In the genomic region with DNA sequence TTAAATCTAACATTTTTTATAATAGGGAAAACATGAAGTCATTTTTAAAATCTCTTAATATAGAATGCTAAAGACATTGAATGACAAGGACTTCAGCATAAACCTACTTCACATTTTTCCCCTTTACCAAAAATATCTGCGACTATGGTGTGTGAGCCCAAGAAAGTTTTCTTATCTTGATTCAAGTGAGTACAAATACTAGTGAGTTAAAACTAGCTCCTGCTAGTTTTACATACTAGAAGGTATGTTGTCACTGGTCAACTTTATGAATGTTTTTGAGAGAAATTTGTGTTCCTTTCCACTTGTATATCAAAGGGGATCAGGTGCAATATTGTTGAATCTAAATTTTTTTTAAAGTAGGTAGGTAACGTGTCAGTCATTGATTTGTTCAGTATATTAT, we compare ENCODE assay signal across 22 cellular contexts.
DNase-seq lines count a peak whose midpoint lies in the region; ATAC-seq, FAIRE-seq and TF ChIP-seq lines count a peak whose summit lies in the region.
"Had no signal": no experiment of that assay in that cellular context is flagged by ENCODE, and none has a peak within 500 bp of the region (broad histone marks: within the 10 kb centered on the region; RNA-seq: fewer than 3 reads in every experiment).

No MANE protein-coding gene starts in this region.

- H3K18ac ChIP-seq in H9 (ENCODE audit: insufficient read length, low read depth, low read length): no peak overlapping the region

- RAD21 ChIA-PET in GM12878 (lab: Charles Lee; ENCODE audit: unreplicated experiment): no interaction called here

- H3K79me2 ChIP-seq in H9 (ENCODE audit: insufficient read depth, low read length) (peaks cover 2% of the 10 kb centered on the region; the same call in 1 of the 2 replicates), Loucy (ENCODE audit: insufficient read depth, low read length) (0 out of 2 replicates have a peak, but pooled peaks cover 4% of the 10 kb centered on the region), GM12878 (ENCODE audit: control insufficient read depth, insufficient read depth, low read length) (no peaks in the 10 kb centered on the region; the same call in none of the 2 replicates)

- no peak overlapping the region for H4K91ac ChIP-seq in H9 (ENCODE audit: insufficient read length, low read depth, low read length)

- no peak overlapping the region for H3K56ac ChIP-seq in H9 (ENCODE audit: insufficient read length, low read depth, low read length)

- TF ChIP-seq RAD21 in GM12878 (IDR thresholded peaks at IDR 0.05; ENCODE audit: insufficient read depth, low read depth, low read length): no peak

- no peak overlapping the region for H2BK5ac ChIP-seq in H9 (ENCODE audit: insufficient read length, low read length)

- no peak overlapping the region for H3K4ac ChIP-seq in H9 (ENCODE audit: low read depth, low read length)

- SMC1A ChIA-PET in GM12878 (lab: Charles Lee; ENCODE audit: uncharacterized antibody, unreplicated experiment): interaction anchor here (1.0 to 1.4 kb wide), 2 partner anchors 75 to 77 kb away, joined by 3 to 4 read pairs; no protein-coding TSS in a partner anchor

- TF ChIP-seq POLR2A in GM12878 (IDR thresholded peaks at IDR 0.05; ENCODE audit: low read depth, low read length): no peak

- H3K14ac ChIP-seq in H9 (ENCODE audit: insufficient read depth, low read length): no peak overlapping the region

- no peaks in the 10 kb centered on the region for H3K4me1 ChIP-seq in H9 (ENCODE audit: insufficient read depth, low read length)
- H3K4me1 ChIP-seq in Loucy (ENCODE audit: insufficient read depth, low read length, poor library complexity, severe bottlenecking): peaks cover 16% of the 10 kb centered on the region
- peaks cover 9% of the 10 kb centered on the region; the same call in 1 of the 2 replicates for H3K4me1 ChIP-seq in GM12878 (ENCODE audit: control insufficient read depth, insufficient read depth, low read length)

- H3T11ph ChIP-seq in H9 (ENCODE audit: low read length): no peak overlapping the region

- H3K27ac ChIP-seq in H9 (ENCODE audit: insufficient read length, low read depth, low read length): no peak overlapping the region
- no peak overlapping the region for H3K27ac ChIP-seq in GM12878 (ENCODE audit: control insufficient read depth, insufficient read depth)
- no peak overlapping the region for H3K27ac ChIP-seq in coronary artery
- H3K27ac ChIP-seq: neutrophil, upper lobe of left lung had no signal

- no peaks in the 10 kb centered on the region for H3K23me2 ChIP-seq in H9 (ENCODE audit: insufficient read length, low read depth, low read length, poor library complexity, severe bottlenecking)

- peak; percentile 41 for FAIRE-seq in GM12878 (lab: Jason Lieb, UNC)
- FAIRE-seq: HTR-8/SVneo had no signal

- no peaks in the 10 kb centered on the region for H3F3A ChIP-seq in Loucy (ENCODE audit: low read depth)

- H3K23ac ChIP-seq in H9 (ENCODE audit: insufficient read length, low read depth, low read length): no peak overlapping the region

- DNase-seq in H9 (no peak), GM12878 (ENCODE audit: low read depth, low spot score) (no peak), neural crest cell (ENCODE audit: low read depth, low spot score) (no peak), SW480 (ENCODE audit: low spot score) (no peak), coronary artery (ENCODE audit: low spot score) (no peak)
- no peak for DNase-seq in stimulated activated naive CD4-positive, alpha-beta T cell treated with Interleukin-2 at 50 U/mL for 16 hours (lab: John Stamatoyannopoulos, UW)
- DNase-seq: activated CD4-positive, alpha-beta T cell treated with anti-CD3 and anti-CD28 coated beads, Interleukin-2, amount 10 ng/mL, durations not matched to agents 7 days and 5 days; aorta; central memory CD4-positive, alpha-beta T cell; DMS153; glutamatergic neuron; NCI-H1417 treated with DMSO at 0.1 percent for 48 hours; NCI-H510A treated with DMSO at 0.1 percent for 48 hours; RPMI8226; upper lobe of left lung had no signal

- intact Hi-C loops in GM12878 (cut with micrococcal nuclease; ENCODE audit: unreplicated experiment): loop anchor here (5.0 to 10.0 kb wide), 2 partner anchors 78 to 209 kb away; no protein-coding TSS in a partner anchor

- no peak for TF ChIP-seq EP300 in GM12878 (IDR thresholded peaks at IDR 0.05; ENCODE audit: borderline replicate concordance in 1 of 2, control insufficient read depth in 1 of 2, low read depth in 2 of 2, low read length in 2 of 2)

- no peak overlapping the region for H2BK15ac ChIP-seq in H9 (ENCODE audit: low read depth, low read length)

- no peak overlapping the region for H3K4me2 ChIP-seq in H9 (ENCODE audit: insufficient read depth, insufficient read length, low read length)
- peak overlapping the region; percentile 54 for H3K4me2 ChIP-seq in Loucy (ENCODE audit: low read depth, low read length, poor library complexity, severe bottlenecking)
- H3K4me2 ChIP-seq in GM12878 (ENCODE audit: control insufficient read depth, insufficient read depth): no peak overlapping the region

- in situ Hi-C loops in GM12878 (cut with MboI): no loop called here

- H3K9me3 ChIP-seq in H9 (ENCODE audit: control insufficient read depth, low read depth, low read length): no peaks in the 10 kb centered on the region
- no peaks in the 10 kb centered on the region for H3K9me3 ChIP-seq in Loucy (ENCODE audit: insufficient read depth, low read depth, low read length)
- H3K9me3 ChIP-seq in GM12878 (replicated peaks; ENCODE audit: control insufficient read depth, insufficient read depth, low read length): no peaks in the 10 kb centered on the region
- H3K9me3 ChIP-seq: neutrophil, upper lobe of left lung had no signal

- no peak overlapping the region; a peak in 1 of 5 replicates for H3K4me3 Mint-ChIP-seq in H9
- H3K4me3 Mint-ChIP-seq in neural crest cell: peak overlapping the region; percentile 66
- H3K4me3 Mint-ChIP-seq: activated CD4-positive, alpha-beta T cell treated with anti-CD3 and anti-CD28 coated beads, Interleukin-2, amount 10 ng/mL, durations not matched to agents 7 days and 5 days; activated naive CD4-positive, alpha-beta T cell treated with anti-CD3 and anti-CD28 coated beads, Interleukin-2, amount 50 U/mL, for 24 hours; activated T-helper 1 cell treated with anti-CD3 and anti-CD28 coated beads, Interleukin-12 subunit alpha, Interleukin-12 subunit beta, Interleukin-2, Interleukin-4 antibody, amounts not matched to agents 30 ng/mL and 10 ng/mL and 1 ng/mL, durations not matched to agents 14 hours and 24 hours and 36 hours had no signal

- H2BK120ac ChIP-seq in H9 (ENCODE audit: low read depth, low read length, poor library complexity, severe bottlenecking): no peak overlapping the region

- H3K79me1 ChIP-seq in H9 (ENCODE audit: insufficient read depth, low read depth, low read length, poor library complexity, severe bottlenecking): no peaks in the 10 kb centered on the region

- H3K9me3 Mint-ChIP-seq in H9 (no peaks in the 10 kb centered on the region), neural crest cell (no peaks in the 10 kb centered on the region)
- H3K9me3 Mint-ChIP-seq: activated CD4-positive, alpha-beta T cell treated with anti-CD3 and anti-CD28 coated beads, Interleukin-2, amount 10 ng/mL, durations not matched to agents 7 days and 5 days; activated naive CD4-positive, alpha-beta T cell treated with anti-CD3 and anti-CD28 coated beads, Interleukin-2, amount 50 U/mL, for 24 hours; activated T-helper 1 cell treated with anti-CD3 and anti-CD28 coated beads, Interleukin-12 subunit alpha, Interleukin-12 subunit beta, Interleukin-2, Interleukin-4 antibody, amounts not matched to agents 30 ng/mL and 10 ng/mL and 1 ng/mL, durations not matched to agents 14 hours and 24 hours and 36 hours had no signal

- H3K27me3 ChIP-seq in H9 (ENCODE audit: insufficient read depth, low read length) (no peaks in the 10 kb centered on the region), Loucy (ENCODE audit: insufficient read depth, low read length, poor library complexity, severe bottlenecking) (no peaks in the 10 kb centered on the region), GM12878 (replicated peaks in 1 of 2; ENCODE audit: control insufficient read depth in 2 of 2, insufficient read depth in 2 of 2, low read length in 1 of 2) (no peaks in the 10 kb centered on the region)
- H3K27me3 ChIP-seq: neutrophil, upper lobe of left lung had no signal

- H3K4me1 Mint-ChIP-seq in H9: peaks cover 30 to 45% of the 10 kb centered on the region in 2 experiments
- peaks cover 70% of the 10 kb centered on the region for H3K4me1 Mint-ChIP-seq in neural crest cell

- H3K27me3 Mint-ChIP-seq in H9 (ENCODE audit: low read depth) (no peaks in the 10 kb centered on the region), neural crest cell (ENCODE audit: low read depth) (no peaks in the 10 kb centered on the region)
- H3K27me3 Mint-ChIP-seq: activated CD4-positive, alpha-beta T cell treated with anti-CD3 and anti-CD28 coated beads, Interleukin-2, amount 10 ng/mL, durations not matched to agents 7 days and 5 days; activated naive CD4-positive, alpha-beta T cell treated with anti-CD3 and anti-CD28 coated beads, Interleukin-2, amount 50 U/mL, for 24 hours had no signal

- H3K9ac ChIP-seq in H9 (ENCODE audit: extremely low read depth, insufficient read length, low read length) (no peak overlapping the region), Loucy (ENCODE audit: low read depth, low read length, poor library complexity, severe bottlenecking) (no peak overlapping the region), GM12878 (ENCODE audit: control insufficient read depth, insufficient read depth, low read length) (no peak overlapping the region)

- H3K4me3 ChIP-seq in Loucy (ENCODE audit: low read length, poor library complexity, severe bottlenecking): no peak overlapping the region
- no peak overlapping the region for H3K4me3 ChIP-seq in GM12878
- no peak overlapping the region for H3K4me3 ChIP-seq in coronary artery
- H3K4me3 ChIP-seq: lung, upper lobe of left lung had no signal

- H3K27ac Mint-ChIP-seq in H9: peak overlapping the region in 2 of 3 experiments; percentile 62 to 70; a peak in 3 of 7 replicates
- H3K27ac Mint-ChIP-seq in neural crest cell (ENCODE audit: unreplicated experiment): no peak overlapping the region
- H3K27ac Mint-ChIP-seq: activated CD4-positive, alpha-beta T cell treated with anti-CD3 and anti-CD28 coated beads, Interleukin-2, amount 10 ng/mL, durations not matched to agents 7 days and 5 days; activated naive CD4-positive, alpha-beta T cell treated with anti-CD3 and anti-CD28 coated beads, Interleukin-2, amount 50 U/mL, for 24 hours; activated T-helper 1 cell treated with anti-CD3 and anti-CD28 coated beads, Interleukin-12 subunit alpha, Interleukin-12 subunit beta, Interleukin-2, Interleukin-4 antibody, amounts not matched to agents 30 ng/mL and 10 ng/mL and 1 ng/mL, durations not matched to agents 14 hours and 24 hours and 36 hours had no signal

- H4K5ac ChIP-seq in H9 (ENCODE audit: insufficient read length, low read depth, low read length): no peak overlapping the region

- no TSS peak for BruUV-seq in GM12878 (replicated peaks; lab: Mats Ljungman, UMichigan)

- ATAC-seq in GM12878 (peak; percentile 27; the same call in 1 of the 3 replicates), HG02938 (IDR thresholded peaks at IDR 0.05; ENCODE audit: unreplicated experiment) (no peak)

- H4K20me1 ChIP-seq in H9 (ENCODE audit: control insufficient read depth, insufficient read depth, insufficient read length): no peaks in the 10 kb centered on the region
- peaks cover 39% of the 10 kb centered on the region for H4K20me1 ChIP-seq in Loucy (ENCODE audit: insufficient read depth, low read length, poor library complexity, severe bottlenecking)
- H4K20me1 ChIP-seq in GM12878 (ENCODE audit: control insufficient read depth, insufficient read depth): no peaks in the 10 kb centered on the region

- POLR2A ChIA-PET in GM12878 (lab: Charles Lee): no interaction called here

- H4K8ac ChIP-seq in H9 (replicated peaks; ENCODE audit: insufficient read length, low read depth, low read length): no peak overlapping the region

- H3K36me3 ChIP-seq in Loucy (ENCODE audit: insufficient read depth, low read length) (no peaks in the 10 kb centered on the region), GM12878 (ENCODE audit: control insufficient read depth in 2 of 2, insufficient read depth in 2 of 2, low read length in 1 of 2) (no peaks in the 10 kb centered on the region)
- H3K36me3 ChIP-seq: neutrophil, upper lobe of left lung had no signal

- H2BK20ac ChIP-seq in H9 (ENCODE audit: low read depth, low read length, poor library complexity, severe bottlenecking): no peak overlapping the region

- no peaks in the 10 kb centered on the region for H3K9me2 ChIP-seq in Loucy (replicated peaks; ENCODE audit: low read depth, low read length)

- H3K36me3 Mint-ChIP-seq in H9 (ENCODE audit: insufficient read depth in 1 of 3, low read depth in 3 of 3) (no peaks in the 10 kb centered on the region), neural crest cell (ENCODE audit: low read depth) (no peaks in the 10 kb centered on the region)

- no CpG with 5 or more reads among the region's 2 CpGs for WGBS in H9 (ENCODE audit: extremely low coverage, insufficient read length, low lambda C conversion rate)
- 68% methylated on average over 2 of the region's 2 CpGs for WGBS in GM12878 (ENCODE audit: insufficient coverage, insufficient replicate concordance, low lambda C conversion rate, missing lambda C conversion rate)

- no peak overlapping the region for H2BK12ac ChIP-seq in H9 (ENCODE audit: insufficient read length, low read depth, low read length)

- no peak overlapping the region for H2AFZ ChIP-seq in H9 (ENCODE audit: low read length)
- no peak overlapping the region for H2AFZ ChIP-seq in Loucy (ENCODE audit: low read length)
- H2AFZ ChIP-seq in GM12878 (ENCODE audit: control insufficient read depth, low read depth, low read length): no peak overlapping the region

- no peak for TF ChIP-seq CTCF in H9 (conservative IDR thresholded peaks at IDR 0.05)
- no peak for TF ChIP-seq CTCF in Loucy (conservative IDR thresholded peaks at IDR 0.05; ENCODE audit: low read length)
- no peak for TF ChIP-seq CTCF in GM12878 (IDR thresholded peaks at IDR 0.05 in 2 of 3, conservative IDR thresholded peaks at IDR 0.05 in 1 of 3; ENCODE audit: control insufficient read depth in 2 of 3, extremely low read depth in 1 of 3, insufficient read depth in 1 of 3, low read depth in 3 of 3, low read length in 3 of 3)
- TF ChIP-seq CTCF in neural crest cell (conservative IDR thresholded peaks at IDR 0.05): no peak
- TF ChIP-seq CTCF in coronary artery (IDR thresholded peaks at IDR 0.05): no peak

- no peak overlapping the region for H2AK5ac ChIP-seq in H9 (ENCODE audit: insufficient read length, low read length)

- CTCF ChIA-PET in GM12878 (lab: Yijun Ruan, JAX): no interaction called here
